ENCODE assay signal across 10 cellular contexts in genomic region chr9:134375430-134376385, GRCh38. TPM values are rescaled to one million over a fixed set of nuclear protein-coding genes. Genes with fewer than 3 reads are reported as not detected.
A peak's percentile ranks its signal among the peaks of the same experiment; 100 is the strongest.
DNase-seq lines count a peak whose midpoint lies in the region; ATAC-seq and TF ChIP-seq lines count a peak whose summit lies in the region.
"Had no signal": no experiment of that assay in that cellular context is flagged by ENCODE, and none has a peak within 500 bp of the region (broad histone marks: within the 10 kb centered on the region; RNA-seq: fewer than 3 reads in every experiment).

No MANE protein-coding gene starts in this region.

- H3K36me3 Mint-ChIP-seq in activated CD8-positive, alpha-beta memory T cell treated with anti-CD3 and anti-CD28 coated beads, Interleukin-2, amount 10 ng/mL, durations not matched to agents 7 days and 5 days, result no peaks in the 10 kb centered on the region

- H3K27ac ChIP-seq in hepatocyte, result peak overlapping the region; percentile 59
- H3K27ac ChIP-seq in rectal smooth muscle tissue (ENCODE audit: low read depth, low read length), result peak overlapping the region; percentile 80

- H3K36me3 ChIP-seq in hepatocyte (replicated peaks; ENCODE audit: insufficient read depth, low read depth), result no peaks in the 10 kb centered on the region
- H3K36me3 ChIP-seq in rectal smooth muscle tissue (ENCODE audit: control insufficient read depth, insufficient read depth, low read length), result no peaks in the 10 kb centered on the region

- no peak for ATAC-seq in activated CD8-positive, alpha-beta memory T cell treated with anti-CD3 and anti-CD28 coated beads, Interleukin-2, amount 10 ng/mL, durations not matched to agents 7 days and 5 days
- no peak for ATAC-seq in HG03135 (IDR thresholded peaks at IDR 0.05; ENCODE audit: unreplicated experiment)

- no peaks in the 10 kb centered on the region for H3K9me3 ChIP-seq in hepatocyte (ENCODE audit: low read depth)

- CTCF ChIA-PET in activated CD8-positive, alpha-beta memory T cell treated with anti-CD3 and anti-CD28 coated beads, Interleukin-2, amount 10 ng/mL, durations not matched to agents 7 days and 5 days (lab: Charles Lee), result interaction anchor here (1.3 kb wide), 1 partner anchor 73 kb away, joined by 4 read pairs; no protein-coding TSS in a partner anchor

- peaks cover 11% of the 10 kb centered on the region for H3K27me3 Mint-ChIP-seq in activated CD8-positive, alpha-beta memory T cell treated with anti-CD3 and anti-CD28 coated beads, Interleukin-2, amount 10 ng/mL, durations not matched to agents 7 days and 5 days

- peaks cover 52% of the 10 kb centered on the region for H3K4me1 ChIP-seq in hepatocyte (ENCODE audit: insufficient read depth)
- peaks cover 32% of the 10 kb centered on the region for H3K4me1 ChIP-seq in rectal smooth muscle tissue (ENCODE audit: control insufficient read depth, insufficient read depth, low read length)

- peak overlapping the region; percentile 62 for H3K4me2 ChIP-seq in hepatocyte

- in situ Hi-C loops in astrocyte of the spinal cord (cut with HindIII; ENCODE audit: low sequenced_read_pairs), result no loop called here

- no peaks in the 10 kb centered on the region for H3K9me3 Mint-ChIP-seq in activated CD8-positive, alpha-beta memory T cell treated with anti-CD3 and anti-CD28 coated beads, Interleukin-2, amount 10 ng/mL, durations not matched to agents 7 days and 5 days (ENCODE audit: low read depth)
- H3K9me3 Mint-ChIP-seq: activated CD4-positive, alpha-beta T cell treated with anti-CD3 and anti-CD28 coated beads, Interleukin-2, amount 10 ng/mL, durations not matched to agents 24 days and 14 days had no signal

- no peak overlapping the region for H3K4me3 ChIP-seq in astrocyte of the spinal cord (ENCODE audit: low read depth, low read length)
- no peak overlapping the region for H3K4me3 ChIP-seq in hepatocyte
- peak overlapping the region; percentile 25 for H3K4me3 ChIP-seq in rectal smooth muscle tissue (ENCODE audit: low read length)

- no peak for TF ChIP-seq CTCF in astrocyte of the spinal cord (IDR thresholded peaks at IDR 0.05; ENCODE audit: low read depth, low read length)
- TF ChIP-seq CTCF in hepatocyte (IDR thresholded peaks at IDR 0.05; ENCODE audit: poor library complexity), result no peak

- no peaks in the 10 kb centered on the region for H3K27me3 ChIP-seq in hepatocyte
- H3K27me3 ChIP-seq in rectal smooth muscle tissue (ENCODE audit: control insufficient read depth, insufficient read depth, low read length), result no peaks in the 10 kb centered on the region

- DNase-seq in GM03348 (ENCODE audit: low spot score) (peak; percentile 58), astrocyte of the spinal cord (ENCODE audit: low read depth, low spot score) (peak; percentile 77), hepatocyte (ENCODE audit: low spot score) (no peak), RPMI8226 (no peak), NCI-H187 treated with DMSO at 0.1 percent for 48 hours (lab: John Stamatoyannopoulos, UW) (no peak)
- no peak for DNase-seq in activated CD8-positive, alpha-beta memory T cell treated with anti-CD3 and anti-CD28 coated beads, Interleukin-2, amount 10 ng/mL, durations not matched to agents 7 days and 5 days
- DNase-seq: activated CD4-positive, alpha-beta T cell treated with anti-CD3 and anti-CD28 coated beads, Interleukin-2, amount 10 ng/mL, durations not matched to agents 24 days and 14 days; GOT3 had no signal

- no peak overlapping the region for H3K4me3 Mint-ChIP-seq in activated CD8-positive, alpha-beta memory T cell treated with anti-CD3 and anti-CD28 coated beads, Interleukin-2, amount 10 ng/mL, durations not matched to agents 7 days and 5 days
- H3K4me3 Mint-ChIP-seq: activated CD4-positive, alpha-beta T cell treated with anti-CD3 and anti-CD28 coated beads, Interleukin-2, amount 10 ng/mL, durations not matched to agents 24 days and 14 days had no signal

- no peak overlapping the region for H2AFZ ChIP-seq in hepatocyte

- no peaks in the 10 kb centered on the region for H3K4me1 Mint-ChIP-seq in activated CD8-positive, alpha-beta memory T cell treated with anti-CD3 and anti-CD28 coated beads, Interleukin-2, amount 10 ng/mL, durations not matched to agents 7 days and 5 days
- H3K4me1 Mint-ChIP-seq: activated CD4-positive, alpha-beta T cell treated with anti-CD3 and anti-CD28 coated beads, Interleukin-2, amount 10 ng/mL, durations not matched to agents 24 days and 14 days had no signal

- no peak overlapping the region for H3K9ac ChIP-seq in rectal smooth muscle tissue (ENCODE audit: low read length)

- peaks cover 97% of the 10 kb centered on the region for H4K20me1 ChIP-seq in hepatocyte (ENCODE audit: insufficient read depth, poor library complexity, severe bottlenecking)

- H3K9me2 ChIP-seq in hepatocyte (replicated peaks; ENCODE audit: insufficient read depth), result no peaks in the 10 kb centered on the region

- H3K27ac Mint-ChIP-seq in activated CD8-positive, alpha-beta memory T cell treated with anti-CD3 and anti-CD28 coated beads, Interleukin-2, amount 10 ng/mL, durations not matched to agents 7 days and 5 days, result no peak overlapping the region

- peaks cover 100% of the 10 kb centered on the region for H3K79me2 ChIP-seq in hepatocyte

- 50% methylated on average over 34 of the region's 38 CpGs for WGBS in hepatocyte (ENCODE audit: low lambda C conversion rate, missing lambda C conversion rate)

RNA-seq across cellular contexts. Expression of gene RXRA, which starts 49.5 kb away (rescaled TPM):
- total RNA-seq in hepatocyte, result 32.5 and 35.9 TPM in 2 replicates
- 34.3 and 41.6 TPM in 2 replicates for polyA plus RNA-seq in hepatocyte
- 1 to 10 TPM in 1 of 2 experiments, under 1 TPM in 1; 0.91 to 1.5 TPM for total RNA-seq in activated CD8-positive, alpha-beta memory T cell treated with anti-CD3 and anti-CD28 coated beads, Interleukin-2, amount 10 ng/mL, durations not matched to agents 7 days and 5 days

Comparison
In these comparisons a context has a peak if more than half of its experiments do, and no peak if none do; other contexts are left out.
1. DNase-seq: peak in GM03348 (single experiment) and astrocyte of the spinal cord (single experiment); none in hepatocyte (single experiment), activated CD8-positive, alpha-beta memory T cell treated with anti-CD3 and anti-CD28 coated beads, Interleukin-2, amount 10 ng/mL, durations not matched to agents 7 days and 5 days (single experiment), RPMI8226 (single experiment) and NCI-H187 treated with DMSO at 0.1 percent for 48 hours (single experiment).
2. RNA of gene RXRA, which starts 49.5 kb away (total RNA-seq): 32.5 to 35.9 TPM in hepatocyte; 0.91 to 1.5 TPM in activated CD8-positive, alpha-beta memory T cell treated with anti-CD3 and anti-CD28 coated beads, Interleukin-2, amount 10 ng/mL, durations not matched to agents 7 days and 5 days; every median in the first group is over 10 times any median in the second.